ENCODE assay signal across 2 cellular contexts in genomic region chr3:60064210-60065178, GRCh38.
TF ChIP-seq lines count a peak whose summit lies in the region.

No MANE protein-coding gene starts in this region.

TF ChIP-seq in IMR-90, 13 proteins besides CTCF, POLR2A, EP300 and RAD21:
- TF ChIP-seq CHD1 (IDR thresholded peaks at IDR 0.05; ENCODE audit: low read depth, low read length), result no peak
- TF ChIP-seq SMC3 (IDR thresholded peaks at IDR 0.05; ENCODE audit: low read depth, low read length), result no peak
- TF ChIP-seq RFX5 (IDR thresholded peaks at IDR 0.05; ENCODE audit: low read depth, low read length), result no peak
- TF ChIP-seq MAZ (IDR thresholded peaks at IDR 0.05; ENCODE audit: borderline replicate concordance, low read depth, low read length), result no peak
- no peak for TF ChIP-seq MAFK (IDR thresholded peaks at IDR 0.05; ENCODE audit: low read depth, low read length)
- TF ChIP-seq RCOR1 (IDR thresholded peaks at IDR 0.05; ENCODE audit: insufficient replicate concordance, low read length), result no peak
TF ChIP-seq in IMR-90: peak in this region for 0.

TF ChIP-seq in K562, 482 proteins besides CTCF, POLR2A, EP300 and RAD21:
- TF ChIP-seq ZNF133 (CRISPR knock-in tag; IDR thresholded peaks at IDR 0.05) (no peak), JUND (IDR thresholded peaks at IDR 0.05; ENCODE audit: borderline replicate concordance, low read depth, low read length) (peak; percentile 24; the same call in 1 of the 2 replicates), JUND (tag; IDR thresholded peaks at IDR 0.05; ENCODE audit: borderline replicate concordance, low read depth, low read length) (no peak), HDAC3 (IDR thresholded peaks at IDR 0.05; ENCODE audit: borderline replicate concordance, partially characterized antibody) (no peak), ZNF830 (CRISPR knock-in tag; IDR thresholded peaks at IDR 0.05) (no peak), NKRF (IDR thresholded peaks at IDR 0.05; ENCODE audit: borderline replicate concordance) (no peak), ZBED1 (IDR thresholded peaks at IDR 0.05) (no peak)
